1 cellular context compared by ENCODE assay signal in genomic region chr3:44712455-44713075, GRCh38.
TF ChIP-seq lines count a peak whose summit lies in the region.

TSS of gene ZNF502 (plus strand) at chr3:44712660. CDS start at chr3:44720262, 7,602 bp downstream.

TF ChIP-seq in HEK293, 187 proteins besides CTCF, POLR2A, EP300 and RAD21 (continued from another document):
- TF ChIP-seq HOXD13 (CRISPR knock-in tag; IDR thresholded peaks at IDR 0.05; ENCODE audit: borderline replicate concordance) (no peak), ZBTB6 (tag by site-specific recombination; IDR thresholded peaks at IDR 0.05) (0 out of 2 replicates have a peak, but pooled peaks have one; percentile 12), ZBTB44 (tag by site-specific recombination; IDR thresholded peaks at IDR 0.05) (no peak), ZNF391 (tag by site-specific recombination; IDR thresholded peaks at IDR 0.05; ENCODE audit: borderline replicate concordance, low read depth) (no peak), ZNF366 (tag by site-specific recombination; conservative IDR thresholded peaks at IDR 0.05) (no peak), ZNF274 (IDR thresholded peaks at IDR 0.05; ENCODE audit: low read length) (no peak), ZNF274 (tag by site-specific recombination; IDR thresholded peaks at IDR 0.05; ENCODE audit: borderline replicate concordance) (no peak), WT1 (tag by site-specific recombination; IDR thresholded peaks at IDR 0.05) (no peak), ZNF10 (tag by site-specific recombination; IDR thresholded peaks at IDR 0.05) (no peak), ZNF658 (tag by site-specific recombination; IDR thresholded peaks at IDR 0.05) (no peak), ZNF175 (tag by site-specific recombination; IDR thresholded peaks at IDR 0.05) (no peak), BCL11A (tag by site-specific recombination; IDR thresholded peaks at IDR 0.05; ENCODE audit: low read depth) (no peak), ZNF76 (tag by site-specific recombination; IDR thresholded peaks at IDR 0.05; ENCODE audit: borderline replicate concordance, low read depth) (0 out of 2 replicates have a peak, but pooled peaks have one; percentile 36), ZNF221 (tag by site-specific recombination; IDR thresholded peaks at IDR 0.05; ENCODE audit: borderline replicate concordance) (no peak), ZNF558 (tag by site-specific recombination; IDR thresholded peaks at IDR 0.05) (no peak), ZNF335 (tag by site-specific recombination; conservative IDR thresholded peaks at IDR 0.05) (peak; percentile 73), ZEB2 (tag by site-specific recombination; IDR thresholded peaks at IDR 0.05) (no peak), ZNF530 (tag by site-specific recombination; IDR thresholded peaks at IDR 0.05; ENCODE audit: low read depth) (no peak), ZNF560 (tag by site-specific recombination; IDR thresholded peaks at IDR 0.05; ENCODE audit: borderline replicate concordance) (no peak), ZNF169 (tag by site-specific recombination; IDR thresholded peaks at IDR 0.05) (no peak), ZNF214 (tag by site-specific recombination; IDR thresholded peaks at IDR 0.05; ENCODE audit: borderline replicate concordance) (no peak), ZNF350 (tag by site-specific recombination; IDR thresholded peaks at IDR 0.05) (no peak), ZNF610 (tag by site-specific recombination; IDR thresholded peaks at IDR 0.05; ENCODE audit: borderline replicate concordance) (0 out of 2 replicates have a peak, but pooled peaks have one; percentile 57), ZNF266 (tag by site-specific recombination; IDR thresholded peaks at IDR 0.05; ENCODE audit: low read depth) (no peak)
